Comparison of ENCODE assay signal across 22 cellular contexts in the genomic region with DNA sequence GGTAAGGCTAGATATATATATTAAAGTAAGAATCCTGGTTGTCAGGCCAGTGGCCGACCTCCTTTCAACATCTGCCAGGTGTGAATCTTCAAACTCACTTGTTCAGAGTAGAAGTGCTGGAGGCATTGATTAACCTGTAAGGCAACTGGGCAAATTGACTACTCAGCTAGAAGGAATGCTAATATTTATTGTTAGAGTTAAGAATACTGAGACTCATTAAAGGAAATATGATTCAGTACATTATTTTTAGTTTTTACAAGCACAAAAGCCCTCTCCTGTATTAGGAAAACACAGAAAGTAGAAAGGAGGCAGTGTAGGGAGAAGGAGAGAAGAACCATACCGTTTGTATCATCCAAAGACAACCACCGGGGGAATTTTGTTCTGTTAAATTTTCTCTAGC. TPM values are rescaled to one million over a fixed set of nuclear protein-coding genes. Genes with fewer than 3 reads are reported as not detected.
DNase-seq lines count a peak whose midpoint lies in the region; ATAC-seq and TF ChIP-seq lines count a peak whose summit lies in the region.
"Had no signal": no experiment of that assay in that cellular context is flagged by ENCODE, and none has a peak within 500 bp of the region (broad histone marks: within the 10 kb centered on the region; RNA-seq: fewer than 3 reads in every experiment).

No MANE protein-coding gene starts in this region.

- peak overlapping the region; percentile 98 for H3K27ac ChIP-seq in SU-DHL-6 (ENCODE audit: low read depth, low read length)
- H3K27ac ChIP-seq in endodermal cell (ENCODE audit: low read depth, low read length): no peak overlapping the region
- H3K27ac ChIP-seq in transverse colon: no peak overlapping the region
- H3K27ac ChIP-seq: esophagus squamous epithelium, heart left ventricle, suprapubic skin had no signal

- peaks cover 70% of the 10 kb centered on the region for H3F3A ChIP-seq in SU-DHL-6 (ENCODE audit: insufficient read depth)

- H3K27me3 Mint-ChIP-seq in stimulated activated naive CD8-positive, alpha-beta T cell treated with anti-CD3 and anti-CD28 coated beads, Interleukin-15, Interleukin-2, amounts not matched to agents 100 ng/mL and 50 ng/mL, for 24 hours: no peaks in the 10 kb centered on the region
- H3K27me3 Mint-ChIP-seq in endodermal cell (ENCODE audit: insufficient read depth): peaks cover 2% of the 10 kb centered on the region
- H3K27me3 Mint-ChIP-seq: activated CD4-positive, alpha-beta T cell treated with anti-CD3 and anti-CD28 coated beads, Interleukin-2, amount 10 ng/mL, durations not matched to agents 7 days and 5 days; dendritic cell treated with granulocyte-macrophage colony-stimulating factor and Interleukin-4, amounts not matched to agents 40 ng/mL and 50 ng/mL, for 4 days had no signal

- TF ChIP-seq POLR2A in transverse colon (IDR thresholded peaks at IDR 0.05): no peak

- peak overlapping the region; percentile 54 for H3K9ac ChIP-seq in SU-DHL-6 (ENCODE audit: low read length)
- no peak overlapping the region for H3K9ac ChIP-seq in endodermal cell (ENCODE audit: extremely low read depth, low read length, poor library complexity, severe bottlenecking)

- peak overlapping the region; percentile 99 for H3K27ac Mint-ChIP-seq in stimulated activated naive CD8-positive, alpha-beta T cell treated with anti-CD3 and anti-CD28 coated beads, Interleukin-15, Interleukin-2, amounts not matched to agents 100 ng/mL and 50 ng/mL, for 24 hours
- H3K27ac Mint-ChIP-seq in endodermal cell: no peak overlapping the region
- H3K27ac Mint-ChIP-seq: activated T-helper 2 cell treated with anti-CD3 and anti-CD28 coated beads, Interferon-gamma antibody, Interleukin-2, Interleukin-4, amounts not matched to agents 10 μg/mL and 5 μg/mL and 100 μg/mL, durations not matched to agents 14 hours and 24 hours and 36 hours; dendritic cell treated with granulocyte-macrophage colony-stimulating factor and Interleukin-4, amounts not matched to agents 40 ng/mL and 50 ng/mL, for 4 days had no signal

- H3K9me3 Mint-ChIP-seq in stimulated activated naive CD8-positive, alpha-beta T cell treated with anti-CD3 and anti-CD28 coated beads, Interleukin-15, Interleukin-2, amounts not matched to agents 100 ng/mL and 50 ng/mL, for 24 hours: peaks cover 8% of the 10 kb centered on the region
- no peaks in the 10 kb centered on the region for H3K9me3 Mint-ChIP-seq in endodermal cell

- intact Hi-C loops in transverse colon (cut with DNase I; ENCODE audit: low total_unique reads) (no loop called here), left ventricle myocardium superior (cut with micrococcal nuclease) (no loop called here)

- in situ Hi-C loops in transverse colon (cut with MboI; ENCODE audit: low pct_ligation_motif_present in 1 of 4, low pct_unique_long_range_greater_than_20kb in 1 of 4, low sequenced_read_pairs in 3 of 4): no loop called here

- H3K9me2 ChIP-seq in SU-DHL-6 (replicated peaks; ENCODE audit: insufficient read depth, low read length): no peaks in the 10 kb centered on the region

- peaks cover 43% of the 10 kb centered on the region for H3K36me3 Mint-ChIP-seq in stimulated activated naive CD8-positive, alpha-beta T cell treated with anti-CD3 and anti-CD28 coated beads, Interleukin-15, Interleukin-2, amounts not matched to agents 100 ng/mL and 50 ng/mL, for 24 hours (ENCODE audit: low read depth)
- no peaks in the 10 kb centered on the region for H3K36me3 Mint-ChIP-seq in endodermal cell (ENCODE audit: low read depth)

- ATAC-seq in stimulated activated naive CD8-positive, alpha-beta T cell treated with anti-CD3 and anti-CD28 coated beads, Interleukin-15, Interleukin-2, amounts not matched to agents 100 U/mL and 50 U/mL, for 24 hours: no peak
- ATAC-seq in SK-N-SH treated with all-trans-retinoic acid at 6 μM for 48 hours (no peak), left ventricle myocardium superior (no peak)
- ATAC-seq: heart left ventricle, right cardiac atrium had no signal

- peak overlapping the region; percentile 9 for H3K4me3 ChIP-seq in SU-DHL-6 (ENCODE audit: insufficient read depth, low read length, poor library complexity, severe bottlenecking)
- no peak overlapping the region for H3K4me3 ChIP-seq in endodermal cell (ENCODE audit: low read length)
- H3K4me3 ChIP-seq in transverse colon: no peak overlapping the region
- H3K4me3 ChIP-seq: esophagus squamous epithelium, heart left ventricle, suprapubic skin had no signal

- H3K9me3 ChIP-seq in SU-DHL-6 (ENCODE audit: insufficient read depth, low read length) (no peaks in the 10 kb centered on the region), endodermal cell (ENCODE audit: control insufficient read depth, low read length) (peaks cover 8% of the 10 kb centered on the region), transverse colon (peaks cover 0 to 2% of the 10 kb centered on the region in 2 donors)
- H3K9me3 ChIP-seq: suprapubic skin had no signal

- H3K27me3 ChIP-seq in SU-DHL-6 (ENCODE audit: low read length) (no peaks in the 10 kb centered on the region), endodermal cell (ENCODE audit: control insufficient read depth, insufficient read depth, low read length, poor library complexity, severe bottlenecking) (no peaks in the 10 kb centered on the region), transverse colon (no peaks in the 10 kb centered on the region)
- H3K27me3 ChIP-seq: esophagus squamous epithelium, heart left ventricle, suprapubic skin had no signal

- no peak overlapping the region for H3K4me3 Mint-ChIP-seq in stimulated activated naive CD8-positive, alpha-beta T cell treated with anti-CD3 and anti-CD28 coated beads, Interleukin-15, Interleukin-2, amounts not matched to agents 100 ng/mL and 50 ng/mL, for 24 hours
- H3K4me3 Mint-ChIP-seq in endodermal cell: no peak overlapping the region
- H3K4me3 Mint-ChIP-seq: activated CD4-positive, alpha-beta T cell treated with anti-CD3 and anti-CD28 coated beads, Interleukin-2, amount 10 ng/mL, durations not matched to agents 7 days and 5 days; dendritic cell treated with granulocyte-macrophage colony-stimulating factor and Interleukin-4, amounts not matched to agents 40 ng/mL and 50 ng/mL, for 4 days had no signal

- H3K4me1 ChIP-seq in endodermal cell (ENCODE audit: control insufficient read depth, insufficient read depth, low read length) (no peaks in the 10 kb centered on the region), transverse colon (no peaks in the 10 kb centered on the region)

- TF ChIP-seq CTCF in SU-DHL-6 (IDR thresholded peaks at IDR 0.05; ENCODE audit: insufficient read depth, low read length, poor library complexity, severe bottlenecking): no peak
- TF ChIP-seq CTCF in endodermal cell (conservative IDR thresholded peaks at IDR 0.05): peak; percentile 47
- TF ChIP-seq CTCF in transverse colon (IDR thresholded peaks at IDR 0.05): no peak

- H3K36me3 ChIP-seq in SU-DHL-6 (ENCODE audit: low read length): peaks cover 32% of the 10 kb centered on the region
- H3K36me3 ChIP-seq in endodermal cell (ENCODE audit: control insufficient read depth, insufficient read depth, low read length): no peaks in the 10 kb centered on the region
- no peaks in the 10 kb centered on the region for H3K36me3 ChIP-seq in transverse colon
- H3K36me3 ChIP-seq: esophagus squamous epithelium, heart left ventricle, suprapubic skin had no signal

- H2AFZ ChIP-seq in SU-DHL-6 (ENCODE audit: low read depth, low read length, severe bottlenecking): no peak overlapping the region

- no peak for DNase-seq in stimulated activated naive CD8-positive, alpha-beta T cell treated with anti-CD3 and anti-CD28 coated beads, Interleukin-15, Interleukin-2, amounts not matched to agents 100 U/mL and 50 U/mL, for 24 hours
- DNase-seq in endodermal cell (no peak), hypothalamus (lab: John Stamatoyannopoulos, UW) (no peak), transverse colon (no peak), left ventricle myocardium superior (no peak)
- DNase-seq: activated CD4-positive, alpha-beta T cell treated with anti-CD3 and anti-CD28 coated beads, Interleukin-2, amount 10 ng/mL, durations not matched to agents 7 days and 5 days; esophagus squamous epithelium; H7; heart left ventricle; islet precursor cell; Kasumi-1; NCI-H1694 treated with DMSO at 0.1 percent for 48 hours; NCI-H446 treated with DMSO at 0.1 percent for 48 hours; nucleus accumbens; right cardiac atrium; SHP77 had no signal

- peaks cover 96% of the 10 kb centered on the region for H3K4me1 Mint-ChIP-seq in stimulated activated naive CD8-positive, alpha-beta T cell treated with anti-CD3 and anti-CD28 coated beads, Interleukin-15, Interleukin-2, amounts not matched to agents 100 ng/mL and 50 ng/mL, for 24 hours (ENCODE audit: low read depth)
- H3K4me1 Mint-ChIP-seq in endodermal cell: peaks cover 36% of the 10 kb centered on the region

- H3K79me2 ChIP-seq in SU-DHL-6 (ENCODE audit: insufficient read depth, low read length): peaks cover 89% of the 10 kb centered on the region

- H3K4me2 ChIP-seq in SU-DHL-6 (ENCODE audit: low read depth, low read length, poor library complexity, severe bottlenecking): peak overlapping the region; percentile 81

- WGBS in endodermal cell (ENCODE audit: insufficient coverage in 1 of 2, insufficient read length in 1 of 2), 2 experiments: 100% methylated on average over 1 to 2 of the region's 3 CpGs
- WGBS in transverse colon (ENCODE audit: low coverage in 1 of 2), 2 donors: 78 to 83% methylated on average over 3 of the region's 3 CpGs

- no peaks in the 10 kb centered on the region for H4K20me1 ChIP-seq in SU-DHL-6 (ENCODE audit: low read depth, low read length)

- no peak for TF ChIP-seq EP300 in transverse colon (IDR thresholded peaks at IDR 0.05; ENCODE audit: low read depth)

TF ChIP-seq in SK-N-SH treated with all-trans-retinoic acid at 6 μM for 48 hours, 23 proteins besides CTCF, POLR2A, EP300 and RAD21:
- TF ChIP-seq SNAI2 (CRISPR knock-in tag; IDR thresholded peaks at IDR 0.05): no peak

RNA-seq across cellular contexts. Expression of gene RIPOR2, which starts 53.5 kb away (rescaled TPM):
- total RNA-seq in endodermal cell (10 to 100 TPM in 1 of 2 donors, 1 to 10 TPM in 1; 9.3 to 10.4 TPM), transverse colon (10 to 100 TPM in 1 of 4 donors, 1 to 10 TPM in 3; 1.2 to 16.7 (median 5.2) TPM), left ventricle myocardium superior (3.6 TPM)
- polyA plus RNA-seq in endodermal cell (2013, experiment 1 of 2): 7.0 TPM
- polyA plus RNA-seq in endodermal cell (2013, experiment 2 of 2): 6.5 TPM
